Comparison of ENCODE assay signal across 9 cellular contexts in the genomic region with DNA sequence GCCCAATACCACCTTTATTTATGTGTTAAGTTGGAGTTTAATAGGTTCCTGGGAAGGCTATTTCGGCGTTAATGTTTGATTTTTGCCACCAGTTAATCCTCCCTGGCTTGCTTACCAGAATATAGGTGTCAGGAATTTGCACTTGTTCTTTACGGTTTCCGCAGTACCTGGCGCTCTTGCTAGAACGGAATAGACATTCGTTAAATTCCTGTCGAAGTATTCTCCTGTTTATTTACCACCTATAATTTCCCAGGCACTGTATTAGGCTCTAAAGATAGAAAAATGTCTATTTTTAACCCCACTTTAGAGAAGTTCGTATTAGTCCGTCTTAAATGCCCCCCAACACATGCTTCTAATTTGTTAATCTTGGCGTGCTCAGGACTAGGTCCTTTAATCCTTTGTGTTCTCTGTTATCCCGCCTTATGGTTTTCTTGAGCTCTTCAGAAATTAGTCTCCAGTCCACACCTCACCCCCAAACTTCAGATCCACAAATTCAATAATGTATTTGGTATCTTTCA. TPM values are rescaled to one million over a fixed set of nuclear protein-coding genes. Genes with fewer than 3 reads are reported as not detected.
DNase-seq lines count a peak whose midpoint lies in the region; ATAC-seq and TF ChIP-seq lines count a peak whose summit lies in the region.
"Had no signal": no experiment of that assay in that cellular context is flagged by ENCODE, and none has a peak within 500 bp of the region (broad histone marks: within the 10 kb centered on the region; RNA-seq: fewer than 3 reads in every experiment).

No MANE protein-coding gene starts in this region.

- TF ChIP-seq CTCF in SU-DHL-6 (IDR thresholded peaks at IDR 0.05; ENCODE audit: insufficient read depth, low read length, poor library complexity, severe bottlenecking) = no peak

- WGBS in thymus = 12% methylated on average over 12 of the region's 12 CpGs

- no peak for DNase-seq in activated T-cell treated with anti-CD3 and anti-CD28 coated beads, Interleukin-2, amount 50 U/mL, for 24 hours
- DNase-seq in activated T-cell treated with anti-CD3 and anti-CD28 coated beads for 4 hours (no peak), NOMO-1 treated with DMSO at 0.1 percent for 48 hours (lab: John Stamatoyannopoulos, UW; ENCODE audit: unreplicated experiment) (no peak), NCI-H1092 treated with DMSO at 0.1 percent for 48 hours (lab: John Stamatoyannopoulos, UW) (no peak)

- peak overlapping the region; percentile 97 for H3K4me2 ChIP-seq in SU-DHL-6 (ENCODE audit: low read depth, low read length, poor library complexity, severe bottlenecking)

- peak overlapping the region; percentile 100 for H2AFZ ChIP-seq in SU-DHL-6 (ENCODE audit: low read depth, low read length, severe bottlenecking)

- H3K27me3 ChIP-seq in SU-DHL-6 (ENCODE audit: low read length) = no peaks in the 10 kb centered on the region
- no peaks in the 10 kb centered on the region for H3K27me3 ChIP-seq in iPS-15b (ENCODE audit: control insufficient read depth, insufficient read depth, low read length)
- no peaks in the 10 kb centered on the region for H3K27me3 ChIP-seq in thymus (ENCODE audit: control insufficient read depth, insufficient read depth)

- H3K36me3 Mint-ChIP-seq in activated T-cell treated with anti-CD3 and anti-CD28 coated beads, Interleukin-2, amount 50 U/mL, for 24 hours (ENCODE audit: low read depth) = peaks cover 3% of the 10 kb centered on the region

- no peaks in the 10 kb centered on the region for H4K20me1 ChIP-seq in SU-DHL-6 (ENCODE audit: low read depth, low read length)

- H3F3A ChIP-seq in SU-DHL-6 (ENCODE audit: insufficient read depth) = peaks cover 6% of the 10 kb centered on the region; the same call in 1 of the 2 replicates

- H3K4me1 ChIP-seq in iPS-15b (ENCODE audit: control insufficient read depth, insufficient read depth, low read length) (peaks cover 5% of the 10 kb centered on the region), thymus (ENCODE audit: control insufficient read depth, insufficient read depth, low read length) (peaks cover 14% of the 10 kb centered on the region)

- no peak for ATAC-seq in GM21360 (IDR thresholded peaks at IDR 0.05; ENCODE audit: unreplicated experiment)

- H3K27me3 Mint-ChIP-seq in activated T-cell treated with anti-CD3 and anti-CD28 coated beads, Interleukin-2, amount 50 U/mL, for 24 hours = no peaks in the 10 kb centered on the region

- no peaks in the 10 kb centered on the region for H3K9me2 ChIP-seq in SU-DHL-6 (replicated peaks; ENCODE audit: insufficient read depth, low read length)

- H3K36me3 ChIP-seq in SU-DHL-6 (ENCODE audit: low read length) = no peaks in the 10 kb centered on the region
- no peaks in the 10 kb centered on the region for H3K36me3 ChIP-seq in iPS-15b (ENCODE audit: control insufficient read depth, insufficient read depth, low read length)
- no peaks in the 10 kb centered on the region for H3K36me3 ChIP-seq in thymus (ENCODE audit: control insufficient read depth, insufficient read depth)

- H3K27ac Mint-ChIP-seq in activated T-cell treated with anti-CD3 and anti-CD28 coated beads, Interleukin-2, amount 50 U/mL, for 24 hours = peak overlapping the region; percentile 87

- peak overlapping the region; percentile 92 for H3K4me3 Mint-ChIP-seq in activated T-cell treated with anti-CD3 and anti-CD28 coated beads, Interleukin-2, amount 50 U/mL, for 24 hours

- H3K4me1 Mint-ChIP-seq in activated T-cell treated with anti-CD3 and anti-CD28 coated beads, Interleukin-2, amount 50 U/mL, for 24 hours (ENCODE audit: low read depth) = peaks cover 17% of the 10 kb centered on the region

- H3K4me3 ChIP-seq in SU-DHL-6 (ENCODE audit: insufficient read depth, low read length, poor library complexity, severe bottlenecking) (peak overlapping the region; percentile 94), iPS-15b (ENCODE audit: low read depth, low read length) (peak overlapping the region; percentile 97), thymus (ENCODE audit: low read length) (peak overlapping the region; percentile 63)

- H3K27ac ChIP-seq in SU-DHL-6 (ENCODE audit: low read depth, low read length) = peak overlapping the region; percentile 41
- H3K27ac ChIP-seq in thymus (ENCODE audit: low read depth) = no peak overlapping the region
- H3K27ac ChIP-seq: epithelial cell of prostate had no signal

- H3K9ac ChIP-seq in SU-DHL-6 (ENCODE audit: low read length) = peak overlapping the region; percentile 71
- peak overlapping the region; percentile 91 for H3K9ac ChIP-seq in iPS-15b (ENCODE audit: low read depth, low read length)

- H3K79me2 ChIP-seq in SU-DHL-6 (ENCODE audit: insufficient read depth, low read length) = peaks cover 51% of the 10 kb centered on the region

- H3K9me3 Mint-ChIP-seq in activated T-cell treated with anti-CD3 and anti-CD28 coated beads, Interleukin-2, amount 50 U/mL, for 24 hours = no peaks in the 10 kb centered on the region

- H3K9me3 ChIP-seq in SU-DHL-6 (ENCODE audit: insufficient read depth, low read length) (no peaks in the 10 kb centered on the region), iPS-15b (ENCODE audit: control insufficient read depth, insufficient read depth, low read length) (no peaks in the 10 kb centered on the region), thymus (ENCODE audit: control insufficient read depth) (no peaks in the 10 kb centered on the region)

RNA-seq across cellular contexts. Expression of a gene that starts 0.6 kb away (rescaled TPM):
- 3.0 TPM for polyA plus RNA-seq in thymus

RNA-seq across cellular contexts. Expression of a gene that starts 46.7 kb away (rescaled TPM):
- polyA plus RNA-seq in thymus = 0.89 TPM
